16 cellular contexts compared by ENCODE assay signal in genomic region chr14:87186745-87187144, GRCh38.
DNase-seq lines count a peak whose midpoint lies in the region; TF ChIP-seq lines count a peak whose summit lies in the region.
"Had no signal": no experiment of that assay in that cellular context is flagged by ENCODE, and none has a peak within 500 bp of the region (broad histone marks: within the 10 kb centered on the region; RNA-seq: fewer than 3 reads in every experiment).

No MANE protein-coding gene starts in this region.

- 26 to 42% methylated on average over 4 to 6 of the region's 6 CpGs for WGBS in endodermal cell (ENCODE audit: insufficient coverage in 1 of 2, insufficient read length in 1 of 2), 2 experiments
- 72% methylated on average over 6 of the region's 6 CpGs for WGBS in esophagus muscularis mucosa

- no peaks in the 10 kb centered on the region for H3K36me3 ChIP-seq in endodermal cell (ENCODE audit: control insufficient read depth, insufficient read depth, low read length)
- H3K36me3 ChIP-seq in esophagus muscularis mucosa: no peaks in the 10 kb centered on the region

- no peak overlapping the region for H3K4me3 Mint-ChIP-seq in endodermal cell
- H3K4me3 Mint-ChIP-seq: B cell; CD4-positive, alpha-beta T cell had no signal

- H3K4me1 Mint-ChIP-seq in endodermal cell: peaks cover 25% of the 10 kb centered on the region
- H3K4me1 Mint-ChIP-seq: B cell had no signal

- no peaks in the 10 kb centered on the region for H3K27me3 ChIP-seq in endodermal cell (ENCODE audit: control insufficient read depth, insufficient read depth, low read length, poor library complexity, severe bottlenecking)
- H3K27me3 ChIP-seq in esophagus muscularis mucosa: no peaks in the 10 kb centered on the region

- no peak for TF ChIP-seq EP300 in esophagus muscularis mucosa (IDR thresholded peaks at IDR 0.05)

- TF ChIP-seq CTCF in endodermal cell (conservative IDR thresholded peaks at IDR 0.05) (no peak), esophagus muscularis mucosa (IDR thresholded peaks at IDR 0.05) (no peak)

- H3K9me3 Mint-ChIP-seq in endodermal cell: no peaks in the 10 kb centered on the region

- peaks cover 10% of the 10 kb centered on the region for H3K27me3 Mint-ChIP-seq in endodermal cell (ENCODE audit: insufficient read depth)
- H3K27me3 Mint-ChIP-seq: B cell; CD4-positive, alpha-beta T cell had no signal

- no peak overlapping the region for H3K9ac ChIP-seq in endodermal cell (ENCODE audit: extremely low read depth, low read length, poor library complexity, severe bottlenecking)
- H3K9ac ChIP-seq: SK-N-SH had no signal

- no peaks in the 10 kb centered on the region for H3K36me3 Mint-ChIP-seq in endodermal cell (ENCODE audit: low read depth)

- H3K27ac ChIP-seq in endodermal cell (ENCODE audit: low read depth, low read length) (no peak overlapping the region), esophagus muscularis mucosa (replicated peaks in 1 of 4) (no peak overlapping the region)

- H3K4me1 ChIP-seq in endodermal cell (ENCODE audit: control insufficient read depth, insufficient read depth, low read length) (no peaks in the 10 kb centered on the region), esophagus muscularis mucosa (no peaks in the 10 kb centered on the region)

- H3K9me3 ChIP-seq in endodermal cell (ENCODE audit: control insufficient read depth, low read length): no peaks in the 10 kb centered on the region
- H3K9me3 ChIP-seq in esophagus muscularis mucosa: no peaks in the 10 kb centered on the region
- H3K9me3 ChIP-seq: SK-N-SH had no signal

- DNase-seq in NCI-H1048 (lab: John Stamatoyannopoulos, UW): peak; percentile 4
- peak; percentile 52 for DNase-seq in endodermal cell
- DNase-seq in left kidney (ENCODE audit: low read depth, low spot score): peak; percentile 18
- no peak for DNase-seq in esophagus muscularis mucosa (ENCODE audit: extremely low spot score)
- DNase-seq in inferior parietal cortex (ENCODE audit: extremely low spot score): no peak
- no peak for DNase-seq in DMS79 (lab: John Stamatoyannopoulos, UW)
- DNase-seq in NCI-H2107 treated with DMSO at 0.1 percent for 48 hours (lab: John Stamatoyannopoulos, UW; ENCODE audit: unreplicated experiment): no peak
- DNase-seq: CD4-positive, alpha-beta T cell; DMS53; KG1; NCI-H1436 treated with DMSO at 0.1 percent for 48 hours; NCI-H2081; NCI-H510A treated with DMSO at 0.1 percent for 48 hours; Right ventricle myocardium superior; SK-N-SH had no signal

- H3K27ac Mint-ChIP-seq in endodermal cell: no peak overlapping the region
- H3K27ac Mint-ChIP-seq: B cell; CD4-positive, alpha-beta T cell had no signal

- no peak for TF ChIP-seq POLR2A in esophagus muscularis mucosa (IDR thresholded peaks at IDR 0.05; ENCODE audit: low read depth)

- intact Hi-C loops in esophagus muscularis mucosa (cut with DNase I): no loop called here

- H3K4me3 ChIP-seq in endodermal cell (ENCODE audit: low read length) (no peak overlapping the region), esophagus muscularis mucosa (no peak overlapping the region)

Comparison
In these comparisons a context has a peak if more than half of its experiments do, and no peak if none do; other contexts are left out.
1. DNase-seq: peak in NCI-H1048 (single experiment), endodermal cell (single experiment) and left kidney (single experiment); none in esophagus muscularis mucosa (single experiment), inferior parietal cortex (single experiment), DMS79 (single experiment) and NCI-H2107 treated with DMSO at 0.1 percent for 48 hours (single experiment).